8 cellular contexts compared by ENCODE assay signal in the genomic region with DNA sequence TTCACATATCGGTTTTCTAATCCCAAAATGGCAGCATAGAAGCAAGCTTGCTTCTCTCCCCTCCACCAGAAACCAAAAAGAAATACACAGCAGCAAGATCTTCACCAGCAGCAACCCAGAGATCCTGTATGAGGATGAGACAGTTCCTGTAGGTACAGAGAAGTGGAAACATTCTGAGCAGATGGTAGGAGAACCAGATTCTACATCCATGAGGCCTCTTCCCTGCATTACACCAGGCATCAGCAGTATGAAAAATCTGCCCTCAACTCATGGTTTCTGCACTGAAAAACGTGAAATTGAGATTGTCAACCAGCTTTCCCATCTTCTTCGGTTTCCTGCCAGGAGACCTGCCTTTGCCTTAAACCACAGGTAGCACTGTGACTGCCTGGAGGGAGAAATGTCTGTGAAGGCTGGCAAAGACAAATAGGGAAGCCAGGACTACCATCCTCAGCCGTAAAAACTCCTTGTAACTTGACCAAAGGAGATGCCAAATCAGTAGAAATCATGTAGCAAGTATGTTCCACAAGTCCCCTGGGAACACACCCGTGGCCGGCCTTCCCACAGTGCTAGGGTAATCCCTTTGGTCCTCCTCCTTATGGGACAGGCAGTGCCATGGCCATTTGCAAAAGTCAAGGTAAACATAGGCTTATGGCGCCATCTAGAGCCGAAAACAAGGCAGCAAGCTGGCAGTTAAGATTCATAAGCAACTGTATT.
DNase-seq lines count a peak whose midpoint lies in the region; ATAC-seq and TF ChIP-seq lines count a peak whose summit lies in the region.

No MANE protein-coding gene starts in this region.

- no peaks in the 10 kb centered on the region for H3K9me3 ChIP-seq in HAP-1

- H3K36me3 Mint-ChIP-seq in T-helper 2 cell treated with Interferon-gamma antibody and Interleukin-4, amounts not matched to agents 5 μg/mL and 100 μg/mL, for 36 hours (ENCODE audit: low read depth) = no peaks in the 10 kb centered on the region

- H3K4me3 Mint-ChIP-seq in T-helper 2 cell treated with Interferon-gamma antibody and Interleukin-4, amounts not matched to agents 5 μg/mL and 100 μg/mL, for 36 hours = no peak overlapping the region

- no peak overlapping the region for H3K27ac ChIP-seq in caudate nucleus (ENCODE audit: low read depth, low read length)

- H3K4me1 Mint-ChIP-seq in T-helper 2 cell treated with Interferon-gamma antibody and Interleukin-4, amounts not matched to agents 5 μg/mL and 100 μg/mL, for 36 hours (ENCODE audit: low read depth) = no peaks in the 10 kb centered on the region

- no peaks in the 10 kb centered on the region for H3K9me3 Mint-ChIP-seq in T-helper 2 cell treated with Interferon-gamma antibody and Interleukin-4, amounts not matched to agents 5 μg/mL and 100 μg/mL, for 36 hours

- H3K27me3 Mint-ChIP-seq in T-helper 2 cell treated with Interferon-gamma antibody and Interleukin-4, amounts not matched to agents 5 μg/mL and 100 μg/mL, for 36 hours (ENCODE audit: low read depth) = peaks cover 18% of the 10 kb centered on the region

- no peaks in the 10 kb centered on the region for H3K36me3 ChIP-seq in HAP-1 (replicated peaks)

- H3K27me3 ChIP-seq in HAP-1 (ENCODE audit: low read depth) = no peaks in the 10 kb centered on the region; the same call in 1 of the 2 replicates

- DNase-seq in GM10266 (ENCODE audit: extremely low spot score) (peak; percentile 23), HAP-1 (ENCODE audit: low spot score in 2 of 2) (peak; percentile 49 to 83), NCI-H1417 (lab: John Stamatoyannopoulos, UW) (peak; percentile 58 to 86 (median 85)), caudate nucleus (lab: John Stamatoyannopoulos, UW) (peak in 51 of 61 donors; percentile 3 to 77 (median 33)), kidney glomerular epithelial cell (lab: John Stamatoyannopoulos, UW) (peak; percentile 83)
- DNase-seq in T-helper 2 cell treated with Interferon-gamma antibody and Interleukin-4, amounts not matched to agents 5 μg/mL and 100 μg/mL, for 36 hours (ENCODE audit: low spot score) = peak; percentile 34
- peak; percentile 40 to 54 for DNase-seq in stimulated activated CD4-positive, alpha-beta T cell treated with anti-CD3 and anti-CD28 coated beads, Interleukin-2, amount 100 ng/mL, for 24 hours

- in situ Hi-C loops in HAP-1 (cut with MboI; ENCODE audit: low sequenced_read_pairs) = no loop called here

- no peak overlapping the region for H3K4me3 ChIP-seq in HAP-1

- peak; percentile 78 for TF ChIP-seq CTCF in GM10266 (IDR thresholded peaks at IDR 0.05; ENCODE audit: control insufficient read depth, insufficient read depth, low read depth, missing control alignments)

- H3K27ac Mint-ChIP-seq in T-helper 2 cell treated with Interferon-gamma antibody and Interleukin-4, amounts not matched to agents 5 μg/mL and 100 μg/mL, for 36 hours = no peak overlapping the region

- no peaks in the 10 kb centered on the region for H3K4me1 ChIP-seq in HAP-1

- no peak for ATAC-seq in HG03139 (IDR thresholded peaks at IDR 0.05; ENCODE audit: unreplicated experiment)

Comparison
In these comparisons a context has a peak if more than half of its experiments do, and no peak if none do; other contexts are left out.
1. DNase-seq: peak in every context shown above with its lines; median percentile 85 in NCI-H1417; 83 in kidney glomerular epithelial cell; 66 in HAP-1; 47 in stimulated activated CD4-positive, alpha-beta T cell treated with anti-CD3 and anti-CD28 coated beads, Interleukin-2, amount 100 ng/mL, for 24 hours; 34 in T-helper 2 cell treated with Interferon-gamma antibody and Interleukin-4, amounts not matched to agents 5 μg/mL and 100 μg/mL, for 36 hours; 33 in caudate nucleus; 23 in GM10266.